11 cellular contexts compared by ENCODE assay signal in genomic region chr7:96915029-96915428, GRCh38.
"Had no signal": no experiment of that assay in that cellular context is flagged by ENCODE, and none has a peak within 500 bp of the region (broad histone marks: within the 10 kb centered on the region; RNA-seq: fewer than 3 reads in every experiment).

No MANE protein-coding gene starts in this region.

- H3K4me1 Mint-ChIP-seq: IgD-negative memory B cell had no signal

- H3K9me3 ChIP-seq: HAP-1 had no signal

- H3K4me2 ChIP-seq: KMS-11 had no signal

- H3K4me3 Mint-ChIP-seq: HFFc6, IgD-negative memory B cell had no signal

- H3K9me3 Mint-ChIP-seq: IgD-negative memory B cell had no signal

- H3K27ac Mint-ChIP-seq: HFFc6, IgD-negative memory B cell had no signal

- H3K9ac ChIP-seq: GM23248, KMS-11 had no signal

- H3K36me3 Mint-ChIP-seq: IgD-negative memory B cell had no signal

- H3K4me3 ChIP-seq: GM23248, HAP-1 had no signal

- H3K36me3 ChIP-seq: HAP-1 had no signal

- DNase-seq: GM23248, GOT3, H7, HFFc6, KBM-7 had no signal

- ATAC-seq: HCT116, HepG2 had no signal

- H2AFZ ChIP-seq: GM23248 had no signal

- H3K27ac ChIP-seq: GM23248, HL-60, KMS-11 had no signal
